1 cellular context compared by ENCODE assay signal in the genomic region with DNA sequence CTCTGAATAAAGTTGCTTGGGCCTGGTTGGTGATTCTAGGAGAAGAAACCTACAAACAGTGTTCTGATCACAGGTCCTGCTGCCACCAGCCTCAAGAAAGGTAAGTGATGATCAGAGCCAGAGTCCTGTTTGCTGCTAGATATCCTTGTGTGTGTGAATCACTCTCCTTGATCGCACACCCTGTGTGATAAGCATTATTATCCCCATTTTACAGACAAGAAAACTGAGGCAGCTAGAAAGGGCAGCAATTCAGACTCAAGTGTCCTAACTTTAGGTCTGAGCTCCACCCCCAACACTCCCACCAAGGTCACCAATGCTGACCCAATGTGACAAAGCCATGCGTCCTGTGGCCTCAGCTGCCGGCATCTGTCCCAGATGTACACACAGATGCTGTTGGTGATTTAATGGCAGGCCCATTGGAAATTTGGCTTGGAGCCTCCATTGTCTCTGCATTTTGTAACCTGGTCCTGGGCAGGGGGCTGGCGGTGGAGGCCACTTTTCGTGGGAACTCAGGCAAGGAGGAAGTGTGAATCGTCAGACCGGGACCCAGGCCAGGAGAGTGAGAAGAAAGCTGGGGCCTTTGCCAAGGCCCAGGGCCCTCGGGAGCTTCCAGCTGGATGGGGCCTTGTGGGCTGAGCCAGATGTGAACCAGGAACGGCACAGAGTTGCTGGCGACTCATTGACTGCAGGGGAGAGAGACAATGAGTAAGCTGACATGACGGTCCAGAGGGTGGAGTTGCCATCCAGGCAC.
TF ChIP-seq lines count a peak whose summit lies in the region.

No MANE protein-coding gene starts in this region.

TF ChIP-seq in WTC11, 78 proteins besides CTCF, POLR2A, EP300 and RAD21 (continued from another document):
- TF ChIP-seq, protein P1, sequence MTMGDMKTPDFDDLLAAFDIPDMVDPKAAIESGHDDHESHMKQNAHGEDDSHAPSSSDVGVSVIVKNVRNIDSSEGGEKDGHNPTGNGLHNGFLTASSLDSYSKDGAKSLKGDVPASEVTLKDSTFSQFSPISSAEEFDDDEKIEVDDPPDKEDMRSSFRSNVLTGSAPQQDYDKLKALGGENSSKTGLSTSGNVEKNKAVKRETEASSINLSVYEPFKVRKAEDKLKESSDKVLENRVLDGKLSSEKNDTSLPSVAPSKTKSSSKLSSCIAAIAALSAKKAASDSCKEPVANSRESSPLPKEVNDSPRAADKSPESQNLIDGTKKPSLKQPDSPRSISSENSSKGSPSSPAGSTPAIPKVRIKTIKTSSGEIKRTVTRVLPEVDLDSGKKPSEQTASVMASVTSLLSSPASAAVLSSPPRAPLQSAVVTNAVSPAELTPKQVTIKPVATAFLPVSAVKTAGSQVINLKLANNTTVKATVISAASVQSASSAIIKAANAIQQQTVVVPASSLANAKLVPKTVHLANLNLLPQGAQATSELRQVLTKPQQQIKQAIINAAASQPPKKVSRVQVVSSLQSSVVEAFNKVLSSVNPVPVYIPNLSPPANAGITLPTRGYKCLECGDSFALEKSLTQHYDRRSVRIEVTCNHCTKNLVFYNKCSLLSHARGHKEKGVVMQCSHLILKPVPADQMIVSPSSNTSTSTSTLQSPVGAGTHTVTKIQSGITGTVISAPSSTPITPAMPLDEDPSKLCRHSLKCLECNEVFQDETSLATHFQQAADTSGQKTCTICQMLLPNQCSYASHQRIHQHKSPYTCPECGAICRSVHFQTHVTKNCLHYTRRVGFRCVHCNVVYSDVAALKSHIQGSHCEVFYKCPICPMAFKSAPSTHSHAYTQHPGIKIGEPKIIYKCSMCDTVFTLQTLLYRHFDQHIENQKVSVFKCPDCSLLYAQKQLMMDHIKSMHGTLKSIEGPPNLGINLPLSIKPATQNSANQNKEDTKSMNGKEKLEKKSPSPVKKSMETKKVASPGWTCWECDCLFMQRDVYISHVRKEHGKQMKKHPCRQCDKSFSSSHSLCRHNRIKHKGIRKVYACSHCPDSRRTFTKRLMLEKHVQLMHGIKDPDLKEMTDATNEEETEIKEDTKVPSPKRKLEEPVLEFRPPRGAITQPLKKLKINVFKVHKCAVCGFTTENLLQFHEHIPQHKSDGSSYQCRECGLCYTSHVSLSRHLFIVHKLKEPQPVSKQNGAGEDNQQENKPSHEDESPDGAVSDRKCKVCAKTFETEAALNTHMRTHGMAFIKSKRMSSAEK (CRISPR knock-in tag; IDR thresholded peaks at IDR 0.05; ENCODE audit: borderline replicate concordance): no peak
- TF ChIP-seq HMGA2 (CRISPR knock-in tag; IDR thresholded peaks at IDR 0.05) (no peak), ZNF671 (CRISPR knock-in tag; IDR thresholded peaks at IDR 0.05) (no peak), NR2C2 (CRISPR knock-in tag; IDR thresholded peaks at IDR 0.05) (no peak), MYBL2 (CRISPR knock-in tag; IDR thresholded peaks at IDR 0.05) (no peak), MXD4 (CRISPR knock-in tag; IDR thresholded peaks at IDR 0.05; ENCODE audit: borderline replicate concordance) (no peak)
- TF ChIP-seq, protein P2, sequence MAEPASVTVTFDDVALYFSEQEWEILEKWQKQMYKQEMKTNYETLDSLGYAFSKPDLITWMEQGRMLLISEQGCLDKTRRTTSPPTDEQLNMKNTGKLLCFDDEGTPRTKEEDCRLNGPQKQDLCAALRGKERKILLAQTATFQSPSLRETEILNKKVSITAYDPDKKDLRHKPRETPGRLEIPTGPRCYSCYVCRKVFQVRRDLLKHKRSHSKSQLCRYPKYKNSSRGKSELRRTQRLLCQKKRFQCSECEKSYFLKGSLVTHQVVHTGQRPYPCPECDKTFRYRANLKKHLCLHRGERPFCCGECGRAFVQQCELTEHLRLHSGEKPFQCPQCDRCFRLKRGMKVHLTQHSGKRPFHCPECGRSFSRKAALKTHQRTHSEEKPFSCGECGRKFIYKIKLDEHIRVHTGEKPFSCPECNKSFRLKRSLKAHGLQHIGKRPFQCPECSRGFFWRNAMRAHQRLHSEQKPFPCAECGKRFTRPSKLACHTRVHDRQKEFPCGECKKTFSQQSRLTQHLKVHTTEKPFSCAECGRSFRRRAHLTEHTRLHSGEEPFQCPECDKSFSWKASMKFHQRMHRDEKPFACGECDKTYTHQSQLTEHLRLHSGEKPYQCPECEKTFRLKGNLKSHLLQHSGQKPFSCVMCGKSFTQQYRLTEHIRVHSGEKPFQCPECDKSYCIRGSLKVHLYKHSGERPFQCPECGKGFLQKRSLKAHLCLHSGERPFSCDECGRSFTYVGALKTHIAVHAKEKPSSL (CRISPR knock-in tag; conservative IDR thresholded peaks at IDR 0.05): no peak
